In genomic region chr4:139227729-139228404, GRCh38 we compare ENCODE assay signal across 11 cellular contexts.
DNase-seq lines count a peak whose midpoint lies in the region; ATAC-seq and TF ChIP-seq lines count a peak whose summit lies in the region.
"Had no signal": no experiment of that assay in that cellular context is flagged by ENCODE, and none has a peak within 500 bp of the region (broad histone marks: within the 10 kb centered on the region; RNA-seq: fewer than 3 reads in every experiment).

No MANE protein-coding gene starts in this region.

- DNase-seq in GM10248 (ENCODE audit: extremely low spot score) = peak; percentile 33
- DNase-seq in RWPE2 (ENCODE audit: low spot score) = no peak
- DNase-seq in kidney tubule cell (ENCODE audit: low spot score) = peak; percentile 26
- DNase-seq in pons (ENCODE audit: low spot score) = no peak
- DNase-seq in hippocampal formation (lab: John Stamatoyannopoulos, UW) = no peak
- DNase-seq in activated T-cell treated with anti-CD3 and anti-CD28 coated beads for 4 hours = no peak
- DNase-seq: activated CD8-positive, alpha-beta memory T cell treated with anti-CD3 and anti-CD28 coated beads, Interleukin-2, amount 50 U/mL, for 48 hours; NCI-H2227 treated with DMSO at 0.1 percent for 48 hours had no signal

- H3K4me1 ChIP-seq in RWPE2 (ENCODE audit: insufficient read depth, poor library complexity, severe bottlenecking) = peaks cover 3% of the 10 kb centered on the region
- H3K4me1 ChIP-seq: gastroesophageal sphincter had no signal

- H3K36me3 ChIP-seq in RWPE2 (ENCODE audit: low read depth) = no peaks in the 10 kb centered on the region
- H3K36me3 ChIP-seq: gastroesophageal sphincter had no signal

- H3K9me3 ChIP-seq in RWPE2 (ENCODE audit: severe bottlenecking) = no peaks in the 10 kb centered on the region
- H3K9me3 ChIP-seq: gastroesophageal sphincter had no signal

- ATAC-seq in GM21723 (IDR thresholded peaks at IDR 0.05; ENCODE audit: unreplicated experiment) (peak; percentile 74), RWPE2 (ENCODE audit: low read depth) (peak; percentile 67), GM21447 (IDR thresholded peaks at IDR 0.05; ENCODE audit: unreplicated experiment) (no peak)
- ATAC-seq: gastroesophageal sphincter had no signal

- CTCF ChIA-PET in GM10248 (lab: Yijun Ruan, JAX) = interaction anchor here (0.8 to 2.8 kb wide), 22 partner anchors 9 to 303 kb away, joined by 3 to 19 read pairs (median 4); partner anchors contain the start of gene MGARP

- POLR2A ChIA-PET in GM10248 (lab: Yijun Ruan, JAX) = no interaction called here

- H3K27ac ChIP-seq in RWPE2 (ENCODE audit: poor library complexity, severe bottlenecking) = no peak overlapping the region
- H3K27ac ChIP-seq: gastroesophageal sphincter had no signal

- peak; percentile 45 for TF ChIP-seq CTCF in GM10248 (IDR thresholded peaks at IDR 0.05; ENCODE audit: control extremely low read depth, extremely low read depth, low read depth, missing control alignments)
- TF ChIP-seq CTCF in RWPE2 (IDR thresholded peaks at IDR 0.05; ENCODE audit: poor library complexity, severe bottlenecking) = peak; percentile 28

- no peak overlapping the region for H3K4me3 ChIP-seq in RWPE2 (ENCODE audit: severe bottlenecking)
- H3K4me3 ChIP-seq: gastroesophageal sphincter had no signal

- H3K27me3 ChIP-seq in RWPE2 (ENCODE audit: insufficient read depth, poor library complexity, severe bottlenecking) = no peaks in the 10 kb centered on the region
- H3K27me3 ChIP-seq: gastroesophageal sphincter had no signal

Comparison
In these comparisons a context has a peak if more than half of its experiments do, and no peak if none do; other contexts are left out.
1. DNase-seq: peak in GM10248 (single experiment) and kidney tubule cell (single experiment); none in RWPE2 (single experiment), pons (single experiment), hippocampal formation (0 of 2) and activated T-cell treated with anti-CD3 and anti-CD28 coated beads for 4 hours (single experiment).